Comparison of ENCODE assay signal across 1 cellular context in genomic region chr2:43426305-43427031, GRCh38.
TF ChIP-seq lines count a peak whose summit lies in the region.

No MANE protein-coding gene starts in this region.

TF ChIP-seq in HepG2, 621 proteins besides CTCF, POLR2A, EP300 and RAD21 (continued from another document and continues in another):
- TF ChIP-seq MYPOP (CRISPR knock-in tag; IDR thresholded peaks at IDR 0.05) = 0 out of 2 replicates have a peak, but pooled peaks have one; percentile 10
- no peak for TF ChIP-seq DMTF1 (CRISPR knock-in tag; IDR thresholded peaks at IDR 0.05)
- TF ChIP-seq HMG20B (CRISPR knock-in tag; conservative IDR thresholded peaks at IDR 0.05) = no peak
- TF ChIP-seq IRF2 (CRISPR knock-in tag; IDR thresholded peaks at IDR 0.05) = peak; percentile 64; the same call in 1 of the 2 replicates
- TF ChIP-seq AHDC1 (CRISPR knock-in tag; IDR thresholded peaks at IDR 0.05; ENCODE audit: borderline replicate concordance) = peak; percentile 82; the same call in 1 of the 2 replicates
- peak; percentile 56; the same call in 1 of the 2 replicates for TF ChIP-seq RCOR2 (CRISPR knock-in tag; IDR thresholded peaks at IDR 0.05)
- TF ChIP-seq HOMEZ (CRISPR knock-in tag; IDR thresholded peaks at IDR 0.05; ENCODE audit: low read depth) = peak; percentile 82
- peak; percentile 69; the same call in 1 of the 2 replicates for TF ChIP-seq HDAC2 (CRISPR knock-in tag; IDR thresholded peaks at IDR 0.05)
- TF ChIP-seq HNF1B (CRISPR knock-in tag; IDR thresholded peaks at IDR 0.05) = peak; percentile 66; the same call in 1 of the 2 replicates
- no peak for TF ChIP-seq CCAR2 (optimal IDR thresholded peaks at IDR 0.05; ENCODE audit: low read depth, low read length)
- TF ChIP-seq FUBP1 (CRISPR knock-in tag; IDR thresholded peaks at IDR 0.05; ENCODE audit: borderline replicate concordance) = no peak
- 0 out of 2 replicates have a peak, but pooled peaks have one; percentile 7 for TF ChIP-seq NFKBIZ (CRISPR knock-in tag; IDR thresholded peaks at IDR 0.05)
- TF ChIP-seq HOXA3 (CRISPR knock-in tag; IDR thresholded peaks at IDR 0.05) = peak; percentile 43; the same call in 1 of the 2 replicates
- TF ChIP-seq TFE3 (CRISPR knock-in tag; IDR thresholded peaks at IDR 0.05) = no peak
- peak; percentile 19; the same call in 1 of the 2 replicates for TF ChIP-seq ZKSCAN8 (CRISPR knock-in tag; IDR thresholded peaks at IDR 0.05; ENCODE audit: borderline replicate concordance)
- TF ChIP-seq GMEB2 (CRISPR knock-in tag; IDR thresholded peaks at IDR 0.05; ENCODE audit: low read depth) = peak; percentile 18; the same call in 1 of the 2 replicates
- peak; percentile 59 for TF ChIP-seq ELF1 (CRISPR knock-in tag; IDR thresholded peaks at IDR 0.05)
- TF ChIP-seq MYC (CRISPR knock-in tag; IDR thresholded peaks at IDR 0.05; ENCODE audit: borderline replicate concordance) = no peak
- TF ChIP-seq DZIP1 (CRISPR knock-in tag; IDR thresholded peaks at IDR 0.05) = no peak
- TF ChIP-seq ZNF383 (CRISPR knock-in tag; IDR thresholded peaks at IDR 0.05; ENCODE audit: borderline replicate concordance) = no peak
- TF ChIP-seq ZMYM3 (CRISPR knock-in tag; IDR thresholded peaks at IDR 0.05) = no peak
- no peak for TF ChIP-seq REST (IDR thresholded peaks at IDR 0.05; ENCODE audit: borderline replicate concordance in 1 of 2, low read depth in 1 of 2, low read length in 2 of 2)
- peak; percentile 90 for TF ChIP-seq ZNF331 (CRISPR knock-in tag; IDR thresholded peaks at IDR 0.05)
- 0 out of 2 replicates have a peak, but pooled peaks have one; percentile 19 for TF ChIP-seq MIXL1 (CRISPR knock-in tag; IDR thresholded peaks at IDR 0.05)
- TF ChIP-seq MBD4 (IDR thresholded peaks at IDR 0.05; ENCODE audit: borderline replicate concordance, low read length) = peak; percentile 50; the same call in 1 of the 2 replicates
- TF ChIP-seq ATF1 (CRISPR knock-in tag; IDR thresholded peaks at IDR 0.05) = no peak
- peak; percentile 44; the same call in 1 of the 2 replicates for TF ChIP-seq CEBPG (CRISPR knock-in tag; IDR thresholded peaks at IDR 0.05)
- TF ChIP-seq ZNF713 (CRISPR knock-in tag; IDR thresholded peaks at IDR 0.05) = no peak
